In the genomic region with DNA sequence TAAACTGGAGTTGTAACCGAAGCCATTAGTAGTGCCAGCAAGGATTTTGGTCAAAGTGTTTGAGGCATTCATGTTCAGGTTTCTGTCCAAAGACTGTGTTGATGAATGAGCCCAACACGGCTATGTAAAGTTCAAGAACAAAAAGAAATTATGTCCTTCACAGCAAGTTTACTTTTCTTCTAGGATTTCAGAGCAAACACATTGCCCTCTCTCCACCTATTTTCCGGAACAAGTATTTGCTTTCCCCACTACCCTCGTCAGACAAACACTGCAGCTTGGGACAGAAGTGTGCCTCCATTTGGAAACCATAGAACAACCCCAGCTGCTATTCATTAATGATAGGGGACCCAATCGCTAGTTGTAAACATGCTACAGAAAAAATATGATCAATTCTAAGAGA, we compare ENCODE assay signal across 16 cellular contexts.
A peak's percentile ranks its signal among the peaks of the same experiment; 100 is the strongest.
DNase-seq lines count a peak whose midpoint lies in the region; ATAC-seq, FAIRE-seq and TF ChIP-seq lines count a peak whose summit lies in the region.
"Had no signal": no experiment of that assay in that cellular context is flagged by ENCODE, and none has a peak within 500 bp of the region (broad histone marks: within the 10 kb centered on the region; RNA-seq: fewer than 3 reads in every experiment).

No MANE protein-coding gene starts in this region.

- peak in 1 of 2 experiments; percentile 85; a peak in 2 of 4 replicates for TF ChIP-seq EP300 in HepG2 (IDR thresholded peaks at IDR 0.05; ENCODE audit: low read depth in 2 of 2, low read length in 2 of 2)
- peak; percentile 46; the same call in 1 of the 2 replicates for TF ChIP-seq EP300 in HepG2 (CRISPR knock-in tag; IDR thresholded peaks at IDR 0.05; ENCODE audit: borderline replicate concordance)

- no peaks in the 10 kb centered on the region for H3K27me3 Mint-ChIP-seq in mesothelial cell of epicardium (ENCODE audit: low read depth)

- peak overlapping the region; percentile 63 for H3K4me2 ChIP-seq in HepG2 (ENCODE audit: low read depth, low read length)

- TF ChIP-seq POLR2A in HepG2 (IDR thresholded peaks at IDR 0.05; ENCODE audit: insufficient read depth in 1 of 2, low read depth in 2 of 2, low read length in 2 of 2) (no peak), right lobe of liver (IDR thresholded peaks at IDR 0.05) (no peak), GM18505 (IDR thresholded peaks at IDR 0.05; ENCODE audit: borderline replicate concordance, extremely low read depth, insufficient read depth, insufficient read length) (no peak)

- no TSS peak for BruUV-seq in HepG2 (replicated peaks; lab: Mats Ljungman, UMichigan)

- H3K36me3 ChIP-seq in HepG2 (replicated peaks in 1 of 2; ENCODE audit: control insufficient read depth in 1 of 2, insufficient read depth in 2 of 2, low read length in 2 of 2), result no peaks in the 10 kb centered on the region
- H3K36me3 ChIP-seq in right lobe of liver, result no peaks in the 10 kb centered on the region
- no peaks in the 10 kb centered on the region for H3K36me3 ChIP-seq in adipocyte (ENCODE audit: control insufficient read depth, insufficient read depth, low read length, severe bottlenecking)
- no peaks in the 10 kb centered on the region for H3K36me3 ChIP-seq in upper lobe of right lung
- H3K36me3 ChIP-seq: adrenal gland had no signal

- TF ChIP-seq CTCF in HepG2 (CRISPR knock-in tag; IDR thresholded peaks at IDR 0.05) (no peak), right lobe of liver (IDR thresholded peaks at IDR 0.05) (no peak), mesothelial cell of epicardium (IDR thresholded peaks at IDR 0.05; ENCODE audit: unreplicated experiment) (no peak), upper lobe of right lung (IDR thresholded peaks at IDR 0.05) (no peak)

- H3K4me1 Mint-ChIP-seq in mesothelial cell of epicardium, result peaks cover 65% of the 10 kb centered on the region

- H3K27ac ChIP-seq in HepG2 (ENCODE audit: extremely low read length, insufficient read depth, low read length) (peak overlapping the region; percentile 16), right lobe of liver (no peak overlapping the region), upper lobe of right lung (peak overlapping the region; percentile 8)
- H3K27ac ChIP-seq: adrenal gland had no signal

- H3K4me3 Mint-ChIP-seq in mesothelial cell of epicardium, result no peak overlapping the region

- in situ Hi-C loops in HepG2 (cut with HindIII; ENCODE audit: extremely low pct_ligation_motif_present, low pct_unique_long_range_greater_than_20kb), result no loop called here

- H3K27me3 ChIP-seq in HepG2 (ENCODE audit: control insufficient read depth in 1 of 2, insufficient read depth in 2 of 2, low read length in 2 of 2), result peaks cover 0 to 7% of the 10 kb centered on the region in 2 experiments; a peak in 3 of 5 replicates
- no peaks in the 10 kb centered on the region for H3K27me3 ChIP-seq in right lobe of liver
- H3K27me3 ChIP-seq in adipocyte (replicated peaks; ENCODE audit: control insufficient read depth, insufficient read depth, low read length), result no peaks in the 10 kb centered on the region
- no peaks in the 10 kb centered on the region for H3K27me3 ChIP-seq in upper lobe of right lung
- H3K27me3 ChIP-seq: adrenal gland had no signal

- no peaks in the 10 kb centered on the region for H3K36me3 Mint-ChIP-seq in mesothelial cell of epicardium

- H3K27ac Mint-ChIP-seq in mesothelial cell of epicardium, result peak overlapping the region; percentile 94

- FAIRE-seq in HepG2 (lab: Jason Lieb, UNC), result peak; percentile 82

- H3K4me3 ChIP-seq in HepG2 (replicated peaks in 1 of 3; ENCODE audit: insufficient read depth in 1 of 3, low read depth in 2 of 3, low read length in 3 of 3) (peak overlapping the region in 2 of 3 experiments; percentile 27 to 37; a peak in 4 of 6 replicates), right lobe of liver (no peak overlapping the region), adipocyte (ENCODE audit: low read length) (no peak overlapping the region), upper lobe of right lung (no peak overlapping the region)
- H3K4me3 ChIP-seq: adrenal gland, SK-N-MC had no signal

- no peaks in the 10 kb centered on the region for H3K79me2 ChIP-seq in HepG2 (ENCODE audit: insufficient read depth, low read length)

- intact Hi-C loops in HepG2 (cut with micrococcal nuclease; ENCODE audit: unreplicated experiment) (loop anchor here (5.0 kb wide), 1 partner anchor 128 kb away; no protein-coding TSS in a partner anchor), right lobe of liver (cut with DNase I) (no loop called here), upper lobe of right lung (cut with DNase I) (no loop called here)

- no peaks in the 10 kb centered on the region for H4K20me1 ChIP-seq in HepG2 (ENCODE audit: insufficient read depth, low read length)

- H3K9ac ChIP-seq in HepG2 (ENCODE audit: insufficient read depth, low read depth, low read length), result no peak overlapping the region
- peak overlapping the region; percentile 37 for H3K9ac ChIP-seq in adipocyte (ENCODE audit: low read length)

- no peak for TF ChIP-seq RAD21 in HepG2 (CRISPR knock-in tag; IDR thresholded peaks at IDR 0.05)

- H3K9me3 ChIP-seq in HepG2 (ENCODE audit: low read length), result no peaks in the 10 kb centered on the region
- no peaks in the 10 kb centered on the region for H3K9me3 ChIP-seq in right lobe of liver
- H3K9me3 ChIP-seq in adipocyte (ENCODE audit: control insufficient read depth, low read length), result no peaks in the 10 kb centered on the region
- H3K9me3 ChIP-seq in upper lobe of right lung, result no peaks in the 10 kb centered on the region
- H3K9me3 ChIP-seq: adrenal gland had no signal

- ATAC-seq in HepG2 (peak; percentile 92), right lobe of liver (no peak), upper lobe of right lung (peak; percentile 67), GM18505 (IDR thresholded peaks at IDR 0.05; ENCODE audit: unreplicated experiment) (no peak), GM21786 (IDR thresholded peaks at IDR 0.05; ENCODE audit: unreplicated experiment) (no peak)

- no peaks in the 10 kb centered on the region for H3K9me3 Mint-ChIP-seq in mesothelial cell of epicardium

- DNase-seq in HepG2 (ENCODE audit: low spot score), result peak; percentile 82
- DNase-seq in right lobe of liver, result no peak
- DNase-seq in adipocyte (ENCODE audit: low read depth), result no peak
- DNase-seq in mesothelial cell of epicardium (ENCODE audit: low spot score in 2 of 2, unreplicated experiment in 2 of 2), result no peak
- no peak for DNase-seq in upper lobe of right lung
- DNase-seq in iPS-NIHi11 (ENCODE audit: low spot score), result no peak
- DNase-seq: activated CD4-positive, alpha-beta T cell treated with anti-CD3 and anti-CD28 coated beads, Interleukin-2, amount 50 U/mL, for 48 hours; adrenal gland; AML-193; H7; NCI-H1694 treated with DMSO at 0.1 percent for 48 hours; NCI-H524; stimulated activated CD4-positive, alpha-beta T cell treated with anti-CD3 and anti-CD28 coated beads, Interleukin-4, amount 100 ng/mL, for 1 hour had no signal

- CTCF ChIA-PET in HepG2 (lab: Yijun Ruan, JAX; ENCODE audit: low intra/inter-chr PET ratio, low total read pairs), result no interaction called here

- 0% methylated on average over 5 of the region's 5 CpGs for WGBS in HepG2 (ENCODE audit: low lambda C conversion rate)
- 54% methylated on average over 5 of the region's 5 CpGs for WGBS in right lobe of liver (ENCODE audit: insufficient coverage, low coverage, low lambda C conversion rate, missing lambda C conversion rate)

- H3K4me1 ChIP-seq in HepG2 (ENCODE audit: insufficient read depth, low read length), result peaks cover 42% of the 10 kb centered on the region
- H3K4me1 ChIP-seq in right lobe of liver, result no peaks in the 10 kb centered on the region
- H3K4me1 ChIP-seq in adipocyte (ENCODE audit: control insufficient read depth, insufficient read depth, low read length), result peaks cover 53% of the 10 kb centered on the region
- peaks cover 7% of the 10 kb centered on the region for H3K4me1 ChIP-seq in upper lobe of right lung
- H3K4me1 ChIP-seq: adrenal gland had no signal

- POLR2A ChIA-PET in HepG2 (lab: Yijun Ruan, JAX), result no interaction called here

- H2AFZ ChIP-seq in HepG2 (ENCODE audit: low read length), result peak overlapping the region; percentile 0

TF ChIP-seq in HepG2, 621 proteins besides CTCF, POLR2A, EP300 and RAD21 (continues in another document):
- TF ChIP-seq ZNF878 (CRISPR knock-in tag; IDR thresholded peaks at IDR 0.05) (peak; percentile 84), RXRB (CRISPR knock-in tag; IDR thresholded peaks at IDR 0.05; ENCODE audit: borderline replicate concordance) (peak; percentile 70), NR2F6 (IDR thresholded peaks at IDR 0.05) (peak; percentile 54), NR2F6 (CRISPR knock-in tag; IDR thresholded peaks at IDR 0.05) (peak; percentile 71), GATAD2A (CRISPR knock-in tag; IDR thresholded peaks at IDR 0.05) (peak; percentile 91), RARA (CRISPR knock-in tag; IDR thresholded peaks at IDR 0.05) (peak; percentile 95), ETV5 (CRISPR knock-in tag; IDR thresholded peaks at IDR 0.05; ENCODE audit: borderline replicate concordance) (peak; percentile 79; the same call in 1 of the 2 replicates)
- TF ChIP-seq, protein P1, sequence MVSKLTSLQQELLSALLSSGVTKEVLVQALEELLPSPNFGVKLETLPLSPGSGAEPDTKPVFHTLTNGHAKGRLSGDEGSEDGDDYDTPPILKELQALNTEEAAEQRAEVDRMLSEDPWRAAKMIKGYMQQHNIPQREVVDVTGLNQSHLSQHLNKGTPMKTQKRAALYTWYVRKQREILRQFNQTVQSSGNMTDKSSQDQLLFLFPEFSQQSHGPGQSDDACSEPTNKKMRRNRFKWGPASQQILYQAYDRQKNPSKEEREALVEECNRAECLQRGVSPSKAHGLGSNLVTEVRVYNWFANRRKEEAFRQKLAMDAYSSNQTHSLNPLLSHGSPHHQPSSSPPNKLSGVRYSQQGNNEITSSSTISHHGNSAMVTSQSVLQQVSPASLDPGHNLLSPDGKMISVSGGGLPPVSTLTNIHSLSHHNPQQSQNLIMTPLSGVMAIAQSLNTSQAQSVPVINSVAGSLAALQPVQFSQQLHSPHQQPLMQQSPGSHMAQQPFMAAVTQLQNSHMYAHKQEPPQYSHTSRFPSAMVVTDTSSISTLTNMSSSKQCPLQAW (CRISPR knock-in tag; IDR thresholded peaks at IDR 0.05), result 0 out of 2 replicates have a peak, but pooled peaks have one; percentile 27
- TF ChIP-seq, protein P2, sequence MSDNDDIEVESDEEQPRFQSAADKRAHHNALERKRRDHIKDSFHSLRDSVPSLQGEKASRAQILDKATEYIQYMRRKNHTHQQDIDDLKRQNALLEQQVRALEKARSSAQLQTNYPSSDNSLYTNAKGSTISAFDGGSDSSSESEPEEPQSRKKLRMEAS (IDR thresholded peaks at IDR 0.05), result peak; percentile 40; the same call in 1 of the 2 replicates

Comparison
In these comparisons a context has a peak if more than half of its experiments do, and no peak if none do; other contexts are left out.
1. ATAC-seq: peak in HepG2 (single experiment) and upper lobe of right lung (single experiment); none in right lobe of liver (0 of 4), GM18505 (single experiment) and GM21786 (single experiment).
2. H3K27ac ChIP-seq: peak in HepG2 (single experiment) and upper lobe of right lung (single experiment); none in right lobe of liver (0 of 3).
3. H3K4me3 ChIP-seq: peak in HepG2 (2 of 3); none in right lobe of liver (0 of 3), adipocyte (single experiment) and upper lobe of right lung (single experiment).